Comparison of ENCODE assay signal across 14 cellular contexts in genomic region chr20:32210206-32210605, GRCh38. TPM values are rescaled to one million over a fixed set of nuclear protein-coding genes. Genes with fewer than 3 reads are reported as not detected.
A peak's percentile ranks its signal among the peaks of the same experiment; 100 is the strongest.
DNase-seq lines count a peak whose midpoint lies in the region; ATAC-seq and TF ChIP-seq lines count a peak whose summit lies in the region.
"Had no signal": no experiment of that assay in that cellular context is flagged by ENCODE, and none has a peak within 500 bp of the region (broad histone marks: within the 10 kb centered on the region; RNA-seq: fewer than 3 reads in every experiment).

No MANE protein-coding gene starts in this region.

- H3K36me3 Mint-ChIP-seq in natural killer cell treated with Interleukin-12 subunit alpha and Interleukin-12 subunit beta and Interleukin-15 and Interleukin-18, amount 100 ng/mL, for 72 hours: peaks cover 25% of the 10 kb centered on the region

- no peaks in the 10 kb centered on the region for H3K27me3 ChIP-seq in BLaER1 treated with 17β-estradiol and CSF1 and Interleukin-3, amounts not matched to agents 10 nM and 100 nM
- no peaks in the 10 kb centered on the region for H3K27me3 ChIP-seq in ascending aorta
- H3K27me3 ChIP-seq: esophagus muscularis mucosa, pancreas had no signal

- H3K27ac ChIP-seq in BLaER1 treated with 17β-estradiol and CSF1 and Interleukin-3, amounts not matched to agents 10 nM and 100 nM: no peak overlapping the region
- no peak overlapping the region for H3K27ac ChIP-seq in ascending aorta
- H3K27ac ChIP-seq: esophagus muscularis mucosa, pancreas had no signal

- H3K9ac ChIP-seq in BLaER1 treated with 17β-estradiol and CSF1 and Interleukin-3, amounts not matched to agents 10 nM and 100 nM: peak overlapping the region in 6 of 11 experiments; percentile 16 to 94 (median 24); a peak in 4 of 22 replicates

- peak; percentile 16 for DNase-seq in ELR (ENCODE audit: low read depth)
- DNase-seq in amniotic epithelial cell (ENCODE audit: low read depth): peak; percentile 63
- no peak for DNase-seq in natural killer cell treated with Interleukin-12 subunit alpha and Interleukin-12 subunit beta and Interleukin-15 and Interleukin-18, amount 100 ng/mL, for 72 hours (ENCODE audit: low spot score)
- no peak for DNase-seq in ascending aorta (ENCODE audit: low spot score in 2 of 2)
- DNase-seq in posterior cingulate gyrus: no peak
- DNase-seq: C1 segment of cervical spinal cord; GDM1; pancreas; stimulated activated CD4-positive, alpha-beta T cell treated with anti-CD3 and anti-CD28 coated beads, Interleukin-1b, Interleukin-23, amount 100 ng/mL, for 48 hours had no signal

- intact Hi-C loops in ascending aorta (cut with DNase I) (no loop called here), posterior cingulate gyrus (cut with DNase I) (no loop called here)

- peak overlapping the region; percentile 78 to 80 for H3K27ac Mint-ChIP-seq in natural killer cell treated with Interleukin-12 subunit alpha and Interleukin-12 subunit beta and Interleukin-15 and Interleukin-18, amount 100 ng/mL, for 72 hours

- no peaks in the 10 kb centered on the region for H3K27me3 Mint-ChIP-seq in natural killer cell treated with Interleukin-12 subunit alpha and Interleukin-12 subunit beta and Interleukin-15 and Interleukin-18, amount 100 ng/mL, for 72 hours

- H3K4me2 ChIP-seq in BLaER1 treated with 17β-estradiol and CSF1 and Interleukin-3, amounts not matched to agents 10 nM and 100 nM: peak overlapping the region in 3 of 11 experiments; percentile 90 to 95 (median 94); a peak in 5 of 22 replicates

- no peaks in the 10 kb centered on the region for H3K9me3 Mint-ChIP-seq in natural killer cell treated with Interleukin-12 subunit alpha and Interleukin-12 subunit beta and Interleukin-15 and Interleukin-18, amount 100 ng/mL, for 72 hours

- peaks cover 28 to 52% (median 36%) of the 10 kb centered on the region in 10 experiments for H3K4me1 ChIP-seq in BLaER1 treated with 17β-estradiol and CSF1 and Interleukin-3, amounts not matched to agents 10 nM and 100 nM
- peaks cover 0 to 25% of the 10 kb centered on the region in 2 donors for H3K4me1 ChIP-seq in ascending aorta

- H3K4me1 Mint-ChIP-seq in natural killer cell treated with Interleukin-12 subunit alpha and Interleukin-12 subunit beta and Interleukin-15 and Interleukin-18, amount 100 ng/mL, for 72 hours (ENCODE audit: low read depth in 2 of 2): peaks cover 37 to 56% of the 10 kb centered on the region in 2 donors

- no peaks in the 10 kb centered on the region for H3K9me3 ChIP-seq in BLaER1 treated with 17β-estradiol and CSF1 and Interleukin-3, amounts not matched to agents 10 nM and 100 nM (replicated peaks in 1 of 11)
- H3K9me3 ChIP-seq in ascending aorta: no peaks in the 10 kb centered on the region
- H3K9me3 ChIP-seq: esophagus muscularis mucosa, pancreas had no signal

- H3K4me3 ChIP-seq in BLaER1 treated with 17β-estradiol and CSF1 and Interleukin-3, amounts not matched to agents 10 nM and 100 nM: no peak overlapping the region
- no peak overlapping the region for H3K4me3 ChIP-seq in ascending aorta
- H3K4me3 ChIP-seq: esophagus muscularis mucosa, pancreas had no signal

- H3K4me3 Mint-ChIP-seq in natural killer cell treated with Interleukin-12 subunit alpha and Interleukin-12 subunit beta and Interleukin-15 and Interleukin-18, amount 100 ng/mL, for 72 hours: peak overlapping the region; percentile 90

- H4K20me1 ChIP-seq in BLaER1 treated with 17β-estradiol and CSF1 and Interleukin-3, amounts not matched to agents 10 nM and 100 nM: peaks cover 0 to 26% (median 19%) of the 10 kb centered on the region in 11 experiments; a peak in 18 of 22 replicates

- ATAC-seq in natural killer cell treated with Interleukin-12 subunit alpha and Interleukin-12 subunit beta and Interleukin-15 and Interleukin-18, amount 100 ng/mL, for 72 hours: no peak
- ATAC-seq in GM21528 (IDR thresholded peaks at IDR 0.05; ENCODE audit: low FRiP score, unreplicated experiment) (no peak), HG02884 (IDR thresholded peaks at IDR 0.05; ENCODE audit: unreplicated experiment) (no peak)
- ATAC-seq: pancreas, Right ventricle myocardium inferior had no signal

- TF ChIP-seq CTCF in ascending aorta (IDR thresholded peaks at IDR 0.05): no peak

- H3K36me3 ChIP-seq in BLaER1 treated with 17β-estradiol and CSF1 and Interleukin-3, amounts not matched to agents 10 nM and 100 nM: peaks cover 47 to 63% (median 56%) of the 10 kb centered on the region in 11 experiments
- H3K36me3 ChIP-seq in ascending aorta: peaks cover 5 to 21% of the 10 kb centered on the region in 2 donors

RNA-seq across cellular contexts. Expression of gene POFUT1, which starts 2.5 kb away (rescaled TPM):
- 10 to 100 TPM; 36.6 to 50.0 TPM for total RNA-seq in natural killer cell treated with Interleukin-12 subunit alpha and Interleukin-12 subunit beta and Interleukin-15 and Interleukin-18, amount 100 ng/mL, for 72 hours
- 29.8 TPM for total RNA-seq in ascending aorta

RNA-seq across cellular contexts. Expression of gene PLAGL2, which starts 2.7 kb away (rescaled TPM):
- 10 to 100 TPM; 32.8 to 39.4 TPM for total RNA-seq in natural killer cell treated with Interleukin-12 subunit alpha and Interleukin-12 subunit beta and Interleukin-15 and Interleukin-18, amount 100 ng/mL, for 72 hours
- 6.7 TPM for total RNA-seq in ascending aorta

Comparison
In these comparisons a context has a peak if more than half of its experiments do, and no peak if none do; other contexts are left out.
1. DNase-seq: peak in ELR (single experiment) and amniotic epithelial cell (single experiment); none in natural killer cell treated with Interleukin-12 subunit alpha and Interleukin-12 subunit beta and Interleukin-15 and Interleukin-18, amount 100 ng/mL, for 72 hours (single experiment), ascending aorta (0 of 2) and posterior cingulate gyrus (0 of 10).